8 cellular contexts compared by ENCODE assay signal in the genomic region with DNA sequence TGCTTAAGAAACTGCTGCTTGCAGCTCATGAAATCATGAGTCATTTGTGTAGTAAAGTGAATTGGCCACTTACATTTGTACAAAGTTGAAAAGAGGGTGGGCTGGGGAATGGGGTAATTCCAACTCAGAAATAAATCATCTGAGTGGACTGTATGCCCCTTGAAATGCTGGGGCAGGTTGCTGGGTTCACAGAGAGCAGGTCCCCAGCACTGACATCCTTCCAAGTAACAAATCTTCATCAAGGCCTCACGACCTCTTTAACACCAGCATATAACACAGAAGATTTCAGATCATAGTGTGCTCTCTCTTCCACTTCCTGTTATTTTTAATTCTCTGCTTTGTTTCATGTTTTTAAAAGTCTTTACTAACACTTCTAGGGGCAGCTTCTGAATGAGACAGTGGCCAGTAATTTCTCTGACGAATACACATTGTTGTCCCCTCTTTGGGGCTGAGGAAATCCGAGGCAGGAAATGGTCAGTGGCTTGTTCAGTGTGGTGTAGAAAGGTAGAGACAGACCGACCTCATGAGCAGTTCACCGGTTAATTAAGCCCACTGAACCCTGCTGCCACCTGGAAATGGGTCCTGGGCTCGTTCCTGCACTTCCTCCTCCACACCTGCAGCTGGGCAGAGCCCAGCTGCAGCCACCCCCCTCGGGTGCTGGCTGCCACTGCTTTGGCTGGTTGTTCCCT.
DNase-seq lines count a peak whose midpoint lies in the region; ATAC-seq and TF ChIP-seq lines count a peak whose summit lies in the region.

No MANE protein-coding gene starts in this region.

- H3K27me3 ChIP-seq in lower lobe of right lung (ENCODE audit: low read depth) (no peaks in the 10 kb centered on the region), WERI-Rb-1 (ENCODE audit: insufficient read depth, low read depth, severe bottlenecking) (no peaks in the 10 kb centered on the region)

- H3K4me3 ChIP-seq in lower lobe of right lung, result no peak overlapping the region
- H3K4me3 ChIP-seq in WERI-Rb-1 (ENCODE audit: low read depth, low read length), result no peak overlapping the region

- no peaks in the 10 kb centered on the region for H3K36me3 ChIP-seq in lower lobe of right lung
- H3K36me3 ChIP-seq in WERI-Rb-1, result no peaks in the 10 kb centered on the region

- no peak for TF ChIP-seq POLR2A in GM18505 (IDR thresholded peaks at IDR 0.05; ENCODE audit: borderline replicate concordance, extremely low read depth, insufficient read depth, insufficient read length)

- TF ChIP-seq CTCF in lower lobe of right lung (IDR thresholded peaks at IDR 0.05) (no peak), WERI-Rb-1 (IDR thresholded peaks at IDR 0.05; ENCODE audit: low read depth, low read length) (no peak)

- peaks cover 71% of the 10 kb centered on the region for H3K4me1 ChIP-seq in lower lobe of right lung

- H3K27ac ChIP-seq in lower lobe of right lung (peak overlapping the region; percentile 76), WERI-Rb-1 (no peak overlapping the region)

- ATAC-seq in GM18505 (IDR thresholded peaks at IDR 0.05; ENCODE audit: unreplicated experiment) (peak; percentile 74), GM21619 (IDR thresholded peaks at IDR 0.05; ENCODE audit: unreplicated experiment) (peak; percentile 82), lower lobe of right lung (peak; percentile 54)

- DNase-seq in KBM-7 (peak; percentile 31), astrocyte of the hippocampus (ENCODE audit: low read depth, low spot score) (peak; percentile 53), lower lobe of right lung (no peak), GF-D8 (lab: John Stamatoyannopoulos, UW) (no peak), NCI-H226 (no peak), WERI-Rb-1 (no peak)

- intact Hi-C loops in lower lobe of right lung (cut with DNase I), result no loop called here

- in situ Hi-C loops in KBM-7 (cut with MboI; ENCODE audit: low pct_unique_long_range_greater_than_20kb, low sequenced_read_pairs), result no loop called here

- no peaks in the 10 kb centered on the region for H3K9me3 ChIP-seq in lower lobe of right lung
- no peaks in the 10 kb centered on the region for H3K9me3 ChIP-seq in WERI-Rb-1 (ENCODE audit: severe bottlenecking)

Comparison
In these comparisons a context has a peak if more than half of its experiments do, and no peak if none do; other contexts are left out.
1. DNase-seq: peak in KBM-7 (single experiment) and astrocyte of the hippocampus (single experiment); none in lower lobe of right lung (single experiment), GF-D8 (single experiment), NCI-H226 (single experiment) and WERI-Rb-1 (single experiment).
2. Peak in every context shown above with its lines, with median percentiles within 50 percentile points of each other: ATAC-seq.